In the genomic region with DNA sequence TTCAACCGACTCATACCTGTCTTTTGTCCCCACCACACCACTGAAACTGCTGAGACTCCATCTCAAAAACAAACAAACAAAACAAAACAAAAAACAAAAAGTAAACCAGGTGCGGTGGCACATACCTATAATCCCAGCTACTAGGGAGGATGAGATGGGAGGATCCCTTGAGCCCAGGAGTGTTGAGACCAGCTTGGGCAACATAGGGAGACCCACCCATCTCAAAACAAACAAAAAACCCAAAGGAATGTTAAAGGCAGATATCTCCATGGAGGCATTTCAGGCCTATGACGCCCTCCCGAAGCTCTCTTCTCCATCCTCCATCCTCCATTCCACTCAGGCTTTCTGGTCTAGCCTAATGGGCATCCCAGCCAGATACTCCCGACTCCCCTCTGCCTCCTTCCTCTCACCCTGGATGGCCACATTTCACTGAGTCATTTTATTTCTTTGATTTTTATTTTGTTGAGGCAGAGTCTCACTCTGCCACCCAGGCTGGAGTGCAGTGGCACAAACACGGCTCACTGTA, we compare ENCODE assay signal across 18 cellular contexts. TPM values are rescaled to one million over a fixed set of nuclear protein-coding genes. Genes with fewer than 3 reads are reported as not detected.
DNase-seq lines count a peak whose midpoint lies in the region; ATAC-seq, FAIRE-seq and TF ChIP-seq lines count a peak whose summit lies in the region.
"Had no signal": no experiment of that assay in that cellular context is flagged by ENCODE, and none has a peak within 500 bp of the region (broad histone marks: within the 10 kb centered on the region; RNA-seq: fewer than 3 reads in every experiment).

No MANE protein-coding gene starts in this region.

- no peak overlapping the region for H3K18ac ChIP-seq in neuronal stem cell (ENCODE audit: low read length)

- H3K4me1 ChIP-seq in A549, result peaks cover 29% of the 10 kb centered on the region
- peaks cover 0 to 8% of the 10 kb centered on the region in 2 donors for H3K4me1 ChIP-seq in neuronal stem cell (ENCODE audit: control insufficient read depth in 2 of 2, insufficient read depth in 1 of 2, low read depth in 1 of 2, low read length in 2 of 2)

- H4K8ac ChIP-seq in neuronal stem cell (ENCODE audit: low read depth, low read length), result no peak overlapping the region

- POLR2A ChIA-PET in A549 (lab: Yijun Ruan, JAX), result interaction anchor here (0.6 to 0.9 kb wide), 2 partner anchors 19 to 196 kb away, joined by 3 to 8 read pairs; a partner anchor contains a TSS

- TF ChIP-seq RAD21 in A549 (conservative IDR thresholded peaks at IDR 0.05 in 1 of 2, IDR thresholded peaks at IDR 0.05 in 1 of 2), result no peak

- H3K9ac ChIP-seq in neuronal stem cell (ENCODE audit: low read depth, low read length, poor library complexity), result no peak overlapping the region
- H3K9ac ChIP-seq: BLaER1, SK-N-SH had no signal

- no peak overlapping the region for H3K4ac ChIP-seq in neuronal stem cell (ENCODE audit: low read length)

- 45% methylated on average over 6 of the region's 6 CpGs for WGBS in A549 (ENCODE audit: missing lambda C conversion rate)
- whole genome bisulfite sequencing in neuronal stem cell (ENCODE audit: extremely low coverage in 2 of 2, insufficient read length in 2 of 2, insufficient replicate concordance in 1 of 2), 2 donors, result no CpG with 5 or more reads among the region's 6 CpGs

- TF ChIP-seq CTCF in A549 (IDR thresholded peaks at IDR 0.05) (no peak), fibroblast of villous mesenchyme (IDR thresholded peaks at IDR 0.05; ENCODE audit: insufficient read depth, low read depth, low read length) (no peak), dorsolateral prefrontal cortex (IDR thresholded peaks at IDR 0.05 in 54 of 56, conservative IDR thresholded peaks at IDR 0.05 in 2 of 56; ENCODE audit: low read depth in 1 of 56, partially characterized antibody in 56 of 56) (no peak)

- H4K91ac ChIP-seq in neuronal stem cell (ENCODE audit: low read depth, low read length, poor library complexity), result no peak overlapping the region

- H3K23ac ChIP-seq in neuronal stem cell (ENCODE audit: low read depth, low read length, poor library complexity), result no peak overlapping the region

- H2AFZ ChIP-seq in neuronal stem cell (ENCODE audit: low read length), result no peak overlapping the region

- H3K9me3 ChIP-seq in A549, result no peaks in the 10 kb centered on the region
- H3K9me3 ChIP-seq in neuronal stem cell (replicated peaks in 1 of 2; ENCODE audit: control insufficient read depth in 2 of 2, insufficient read depth in 1 of 2, low read depth in 1 of 2, low read length in 2 of 2), result peaks cover 2 to 8% of the 10 kb centered on the region in 2 donors
- H3K9me3 ChIP-seq: BLaER1, HAP-1, SK-N-SH had no signal

- peak overlapping the region; percentile 47; the same call in 2 of the 3 replicates for H3K4me2 ChIP-seq in A549
- H3K4me2 ChIP-seq in neuronal stem cell (ENCODE audit: insufficient read depth, low read length, poor library complexity, severe bottlenecking), result no peak overlapping the region
- H3K4me2 ChIP-seq: BLaER1, SK-N-SH had no signal

- H3K4me3 ChIP-seq in A549, result no peak overlapping the region
- no peak overlapping the region for H3K4me3 ChIP-seq in fibroblast of villous mesenchyme (ENCODE audit: low read depth, low read length)
- H3K4me3 ChIP-seq in neuronal stem cell (ENCODE audit: low read length in 2 of 2), result no peak overlapping the region
- no peak overlapping the region for H3K4me3 ChIP-seq in dorsolateral prefrontal cortex
- H3K4me3 ChIP-seq: BLaER1, HAP-1 had no signal

- no peak overlapping the region for H3K14ac ChIP-seq in neuronal stem cell (ENCODE audit: low read length)

- FAIRE-seq in A549 (lab: Jason Lieb, UNC), result no peak

- CTCF ChIA-PET in A549 (lab: Yijun Ruan, JAX), result interaction anchor here (0.6 to 3.7 kb wide), 9 partner anchors 9 to 152 kb away, joined by 3 to 16 read pairs (median 4); a partner anchor contains a TSS

- no peak for TF ChIP-seq POLR2A in A549 (IDR thresholded peaks at IDR 0.05; ENCODE audit: low read length)

- no peak overlapping the region for H2BK15ac ChIP-seq in neuronal stem cell (ENCODE audit: low read length)

- H3K27me3 ChIP-seq in neuronal stem cell (ENCODE audit: control insufficient read depth in 3 of 3, insufficient read depth in 3 of 3, low read depth in 1 of 3, low read length in 3 of 3) (peaks cover 30 to 65% (median 49%) of the 10 kb centered on the region in 3 experiments), dorsolateral prefrontal cortex (peaks cover 0 to 39% (median 23%) of the 10 kb centered on the region in 45 donors)

- H2BK12ac ChIP-seq in neuronal stem cell (ENCODE audit: low read length), result no peak overlapping the region

- no peak overlapping the region for H2AK5ac ChIP-seq in neuronal stem cell (ENCODE audit: low read depth, low read length)

- H3K27ac ChIP-seq in A549, result peak overlapping the region in 1 of 2 experiments; percentile 2; a peak in 1 of 6 replicates
- no peak overlapping the region for H3K27ac ChIP-seq in neuronal stem cell (replicated peaks; ENCODE audit: low read length)
- no peak overlapping the region for H3K27ac ChIP-seq in dorsolateral prefrontal cortex
- H3K27ac ChIP-seq: BLaER1 had no signal

- TF ChIP-seq EP300 in A549 (IDR thresholded peaks at IDR 0.05), result no peak

- peak in 1 of 2 experiments; percentile 56 for DNase-seq in A549 (ENCODE audit: low read depth in 1 of 2, low spot score in 1 of 2)
- peak; percentile 49 for DNase-seq in EH (ENCODE audit: low read depth)
- peak; percentile 37 for DNase-seq in SW480 (ENCODE audit: low spot score)
- DNase-seq in fibroblast of villous mesenchyme (ENCODE audit: low read depth), result peak; percentile 25
- DNase-seq in neuronal stem cell (ENCODE audit: low spot score), result no peak
- no peak for DNase-seq in dorsolateral prefrontal cortex
- DNase-seq in NCI-H524 treated with DMSO at 0.1 percent for 48 hours (lab: John Stamatoyannopoulos, UW), result no peak
- DNase-seq: DMS79, KBM-7, NCI-H1105 treated with DMSO at 0.1 percent for 48 hours, NCI-H1694, NCI-H2081 treated with DMSO at 0.1 percent for 48 hours, NCI-H446 treated with DMSO at 0.1 percent for 48 hours, SHP77 treated with DMSO at 0.1 percent for 48 hours, SK-N-SH had no signal

- no peak overlapping the region for H2BK120ac ChIP-seq in neuronal stem cell (ENCODE audit: low read depth, low read length)

- H3K79me1 ChIP-seq in neuronal stem cell (ENCODE audit: low read depth, low read length), result peaks cover 7% of the 10 kb centered on the region

- ATAC-seq in A549 (peak in 1 of 2 experiments; percentile 11; a peak in 3 of 6 replicates), HG03280 (IDR thresholded peaks at IDR 0.05; ENCODE audit: unreplicated experiment) (no peak)

- intact Hi-C loops in dorsolateral prefrontal cortex (cut with DNase I), result no loop called here

- H3K36me3 ChIP-seq in neuronal stem cell (replicated peaks in 1 of 2; ENCODE audit: control insufficient read depth in 2 of 2, insufficient read depth in 2 of 2, low read length in 2 of 2), result no peaks in the 10 kb centered on the region
- H3K36me3 ChIP-seq: BLaER1, HAP-1 had no signal

- no peak overlapping the region for H2BK5ac ChIP-seq in neuronal stem cell (ENCODE audit: low read length)

TF ChIP-seq in A549, 52 proteins besides CTCF, POLR2A, EP300 and RAD21:
- no peak for TF ChIP-seq RCOR1 (IDR thresholded peaks at IDR 0.05; ENCODE audit: low read depth, low read length)
- no peak for TF ChIP-seq HEYL (CRISPR knock-in tag; IDR thresholded peaks at IDR 0.05)

RNA-seq across cellular contexts. Expression of a gene that starts 3.2 kb away (rescaled TPM):
- polyA plus RNA-seq in A549 (2011; rRNA removed) (2.0 and 3.6 TPM in 2 replicates), A549 (2017; fragmentation: RNase III; extraction: RNeasy Plus Mini Kit Qiagen cat#74134 plus additional on column Dnase treatment) (6.5 to 14.0 TPM (median 10.7 TPM) in 3 replicates)
- 2.9 and 3.7 TPM in 2 replicates for polyA plus RNA-seq in A549 (2012; cell fraction: cytosol; rRNA removed)
- 24.4 and 29.9 TPM in 2 replicates for polyA plus RNA-seq in A549 (2012; cell fraction: nucleus; rRNA removed)
- polyA minus RNA-seq in A549 (2011; rRNA and poly(A)+ RNA removed), result 2.7 and 3.6 TPM in 2 replicates
- total RNA-seq in fibroblast of villous mesenchyme (1.6 and 1.7 TPM in 2 replicates), dorsolateral prefrontal cortex (10 to 100 TPM in 3 of 120 experiments, 1 to 10 TPM in 117; 1.5 to 23.0 (median 3.8) TPM)
- 4.0 TPM for polyA plus RNA-seq in neuronal stem cell (2013, experiment 1 of 2)
- polyA plus RNA-seq in neuronal stem cell (2013, experiment 2 of 2), result 3.9 TPM

RNA-seq across cellular contexts. Expression of a gene that starts 32.9 kb away (rescaled TPM):
- polyA plus RNA-seq in A549 (2011; rRNA removed), result 54.0 and 55.9 TPM in 2 replicates
- 89.4 and 109 TPM in 2 replicates for polyA plus RNA-seq in A549 (2012; cell fraction: cytosol; rRNA removed)
- 138 and 142 TPM in 2 replicates for polyA plus RNA-seq in A549 (2012; cell fraction: nucleus; rRNA removed)
- polyA plus RNA-seq in A549 (2017; fragmentation: RNase III; extraction: RNeasy Plus Mini Kit Qiagen cat#74134 plus additional on column Dnase treatment), result 102 to 106 TPM (median 103 TPM) in 3 replicates
- 17.0 and 24.3 TPM in 2 replicates for polyA minus RNA-seq in A549 (2011; rRNA and poly(A)+ RNA removed)
- 29.8 and 40.3 TPM in 2 replicates for total RNA-seq in fibroblast of villous mesenchyme
- polyA plus RNA-seq in neuronal stem cell (2013, experiment 1 of 2), result 31.8 TPM
- 32.2 TPM for polyA plus RNA-seq in neuronal stem cell (2013, experiment 2 of 2)
- 10 to 100 TPM; 18.3 to 51.4 (median 33.9) TPM for total RNA-seq in dorsolateral prefrontal cortex

RNA-seq across cellular contexts. Expression of a gene that starts 37.7 kb away (rescaled TPM):
- polyA plus RNA-seq in A549 (2011; rRNA removed) (54.2 and 87.4 TPM in 2 replicates), A549 (2017; fragmentation: RNase III; extraction: RNeasy Plus Mini Kit Qiagen cat#74134 plus additional on column Dnase treatment) (104 to 123 TPM (median 120 TPM) in 3 replicates)
- 69.7 and 89.1 TPM in 2 replicates for polyA plus RNA-seq in A549 (2012; cell fraction: cytosol; rRNA removed)
- polyA plus RNA-seq in A549 (2012; cell fraction: nucleus; rRNA removed), result 63.4 and 63.6 TPM in 2 replicates
- polyA minus RNA-seq in A549 (2011; rRNA and poly(A)+ RNA removed), result 26.4 and 30.7 TPM in 2 replicates
- total RNA-seq in fibroblast of villous mesenchyme (19.0 and 21.6 TPM in 2 replicates), dorsolateral prefrontal cortex (100 to 1,000 TPM in 119 of 120 experiments, 10 to 100 TPM in 1; 98.5 to 184 (median 132) TPM)
- 29.3 TPM for polyA plus RNA-seq in neuronal stem cell (2013, experiment 1 of 2)
- 30.0 TPM for polyA plus RNA-seq in neuronal stem cell (2013, experiment 2 of 2)

Comparison
In these comparisons a context has a peak if more than half of its experiments do, and no peak if none do; other contexts are left out.
1. DNase-seq: peak in EH (single experiment), SW480 (single experiment) and fibroblast of villous mesenchyme (single experiment); none in neuronal stem cell (single experiment), dorsolateral prefrontal cortex (0 of 10) and NCI-H524 treated with DMSO at 0.1 percent for 48 hours (single experiment).